ENCODE assay signal across 1 cellular context in genomic region chr22:25775501-25775900, GRCh38.
TF ChIP-seq lines count a peak whose summit lies in the region.

No MANE protein-coding gene starts in this region.

TF ChIP-seq in SK-N-SH, 30 proteins besides CTCF, POLR2A, EP300 and RAD21 (continued from another document):
- no peak for TF ChIP-seq ZBTB33 (IDR thresholded peaks at IDR 0.05; ENCODE audit: borderline replicate concordance, low read depth)
- TF ChIP-seq RFX5 (IDR thresholded peaks at IDR 0.05; ENCODE audit: low read length) = no peak
